ENCODE assay signal across 10 cellular contexts in the genomic region with DNA sequence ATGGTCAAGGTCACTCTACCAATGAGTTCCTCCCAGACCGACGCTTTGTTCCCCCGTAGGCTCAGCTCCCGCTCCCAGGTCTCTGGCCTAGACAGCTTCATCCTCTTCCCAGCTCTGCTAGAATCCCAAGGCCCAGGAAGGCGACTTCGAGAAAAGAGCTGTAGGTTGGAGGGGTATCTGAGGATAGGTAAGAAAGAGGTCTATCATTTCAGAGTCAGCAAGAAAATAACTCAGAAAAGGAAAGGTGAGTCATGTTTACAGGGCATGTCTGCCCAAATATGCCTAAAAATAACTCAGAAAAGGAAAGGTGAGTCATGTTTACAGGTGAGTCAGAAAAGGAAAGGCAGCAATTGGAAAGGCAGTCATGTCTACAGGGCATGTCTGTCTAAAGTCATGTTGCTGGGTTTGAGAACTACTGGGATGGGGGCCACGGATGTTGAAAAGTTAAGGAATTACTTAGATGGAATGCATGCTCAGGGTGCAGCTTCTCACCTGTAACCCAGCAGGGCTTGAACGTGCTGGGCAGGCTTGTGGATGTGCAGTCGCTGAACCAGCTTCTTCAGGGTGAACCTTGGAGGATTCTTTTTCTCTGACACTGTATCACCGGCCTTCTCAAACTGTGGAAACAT. TPM values are rescaled to one million over a fixed set of nuclear protein-coding genes. Genes with fewer than 3 reads are reported as not detected.
DNase-seq lines count a peak whose midpoint lies in the region; ATAC-seq and TF ChIP-seq lines count a peak whose summit lies in the region.
"Had no signal": no experiment of that assay in that cellular context is flagged by ENCODE, and none has a peak within 500 bp of the region (broad histone marks: within the 10 kb centered on the region; RNA-seq: fewer than 3 reads in every experiment).

No MANE protein-coding gene starts in this region.

- no peak overlapping the region for H3K4me2 ChIP-seq in neuronal stem cell (ENCODE audit: insufficient read depth, low read length, poor library complexity, severe bottlenecking)

- peak; percentile 95 for ATAC-seq in activated CD4-positive, alpha-beta T cell treated with anti-CD3 and anti-CD28 coated beads for 36 hours
- ATAC-seq in T-helper 17 cell: no peak
- peak; percentile 94 for ATAC-seq in stimulated activated effector memory CD8-positive, alpha-beta T cell treated with anti-CD3 and anti-CD28 coated beads, Interleukin-12 subunit alpha, Interleukin-12 subunit beta, amount 100 ng/mL, for 72 hours

- H3K27me3 Mint-ChIP-seq in activated CD4-positive, alpha-beta T cell treated with anti-CD3 and anti-CD28 coated beads for 36 hours: no peaks in the 10 kb centered on the region
- H3K27me3 Mint-ChIP-seq in T-helper 17 cell: no peaks in the 10 kb centered on the region

- H3K18ac ChIP-seq in neuronal stem cell (ENCODE audit: low read length): no peak overlapping the region

- no peak overlapping the region for H3K23ac ChIP-seq in neuronal stem cell (ENCODE audit: low read depth, low read length, poor library complexity)

- H3K4ac ChIP-seq in neuronal stem cell (ENCODE audit: low read length): no peak overlapping the region

- H2AK5ac ChIP-seq in neuronal stem cell (ENCODE audit: low read depth, low read length): no peak overlapping the region

- H3K4me3 ChIP-seq in epithelial cell of esophagus (ENCODE audit: low read length) (no peak overlapping the region), neuronal stem cell (ENCODE audit: low read length in 2 of 2) (no peak overlapping the region)
- H3K4me3 ChIP-seq: thoracic aorta had no signal

- H4K91ac ChIP-seq in neuronal stem cell (ENCODE audit: low read depth, low read length, poor library complexity): no peak overlapping the region

- peaks cover 13 to 74% of the 10 kb centered on the region in 2 donors for H3K36me3 ChIP-seq in neuronal stem cell (replicated peaks in 1 of 2; ENCODE audit: control insufficient read depth in 2 of 2, insufficient read depth in 2 of 2, low read length in 2 of 2)

- DNase-seq in activated CD4-positive, alpha-beta T cell treated with anti-CD3 and anti-CD28 coated beads for 36 hours: peak; percentile 37
- no peak for DNase-seq in activated CD4-positive, alpha-beta T cell treated with anti-CD3 and anti-CD28 coated beads for 1 hour
- DNase-seq in T-helper 17 cell: no peak
- DNase-seq in epithelial cell of esophagus (ENCODE audit: low read depth): peak; percentile 95
- DNase-seq in stimulated activated effector memory CD8-positive, alpha-beta T cell treated with anti-CD3 and anti-CD28 coated beads, Interleukin-12 subunit alpha, Interleukin-12 subunit beta, amount 100 ng/mL, for 72 hours (ENCODE audit: low spot score in 2 of 2): peak in 1 of 2 donors; percentile 54
- DNase-seq in neuronal stem cell (ENCODE audit: low spot score): no peak
- DNase-seq in NCI-H2081 treated with DMSO at 0.1 percent for 48 hours (lab: John Stamatoyannopoulos, UW): no peak
- DNase-seq in NCI-H524 (lab: John Stamatoyannopoulos, UW): no peak
- DNase-seq: GOT3 had no signal

- no peaks in the 10 kb centered on the region for H3K4me1 ChIP-seq in neuronal stem cell (ENCODE audit: control insufficient read depth in 2 of 2, insufficient read depth in 1 of 2, low read depth in 1 of 2, low read length in 2 of 2)

- H2BK15ac ChIP-seq in neuronal stem cell (ENCODE audit: low read length): no peak overlapping the region

- peaks cover 34% of the 10 kb centered on the region for H3K4me1 Mint-ChIP-seq in activated CD4-positive, alpha-beta T cell treated with anti-CD3 and anti-CD28 coated beads for 36 hours
- peaks cover 26% of the 10 kb centered on the region for H3K4me1 Mint-ChIP-seq in T-helper 17 cell
- peaks cover 32% of the 10 kb centered on the region for H3K4me1 Mint-ChIP-seq in stimulated activated effector memory CD8-positive, alpha-beta T cell treated with anti-CD3 and anti-CD28 coated beads, Interleukin-12 subunit alpha, Interleukin-12 subunit beta, amount 100 ng/mL, for 72 hours

- H3K9me3 ChIP-seq in T-helper 17 cell (ENCODE audit: control insufficient read depth, low read length, poor library complexity, severe bottlenecking) (no peaks in the 10 kb centered on the region), neuronal stem cell (replicated peaks in 1 of 2; ENCODE audit: control insufficient read depth in 2 of 2, insufficient read depth in 1 of 2, low read depth in 1 of 2, low read length in 2 of 2) (no peaks in the 10 kb centered on the region)
- H3K9me3 ChIP-seq: thoracic aorta had no signal

- TF ChIP-seq CTCF in epithelial cell of esophagus (IDR thresholded peaks at IDR 0.05; ENCODE audit: insufficient read depth, low read depth, low read length, missing control alignments): no peak

- POLR2A ChIA-PET in activated CD4-positive, alpha-beta T cell treated with anti-CD3 and anti-CD28 coated beads for 36 hours (lab: Charles Lee): interaction anchor here (0.6 to 1.0 kb wide), 3 partner anchors 54 to 209 kb away, joined by 3 to 9 read pairs (median 4); a partner anchor contains a TSS

- no peak overlapping the region for H2AFZ ChIP-seq in neuronal stem cell (ENCODE audit: low read length)

- peaks cover 56% of the 10 kb centered on the region for H3K36me3 Mint-ChIP-seq in activated CD4-positive, alpha-beta T cell treated with anti-CD3 and anti-CD28 coated beads for 36 hours (ENCODE audit: low read depth)
- H3K36me3 Mint-ChIP-seq in T-helper 17 cell (ENCODE audit: low read depth): peaks cover 17% of the 10 kb centered on the region
- H3K36me3 Mint-ChIP-seq in stimulated activated effector memory CD8-positive, alpha-beta T cell treated with anti-CD3 and anti-CD28 coated beads, Interleukin-12 subunit alpha, Interleukin-12 subunit beta, amount 100 ng/mL, for 72 hours: peaks cover 100% of the 10 kb centered on the region

- WGBS in neuronal stem cell (ENCODE audit: extremely low coverage in 2 of 2, insufficient read length in 2 of 2, insufficient replicate concordance in 1 of 2), 2 donors: no CpG with 5 or more reads among the region's 10 CpGs

- CTCF ChIA-PET in activated CD4-positive, alpha-beta T cell treated with anti-CD3 and anti-CD28 coated beads for 36 hours (lab: Charles Lee): interaction anchor here (0.7 to 2.8 kb wide), 7 partner anchors 9 to 195 kb away, joined by 3 to 25 read pairs (median 3); a partner anchor contains a TSS

- no peak overlapping the region for H2BK120ac ChIP-seq in neuronal stem cell (ENCODE audit: low read depth, low read length)

- intact Hi-C loops in activated CD4-positive, alpha-beta T cell treated with anti-CD3 and anti-CD28 coated beads for 36 hours (cut with DNase I, micrococcal nuclease): loop anchor here (1.0 to 5.0 kb wide), 10 partner anchors 12 to 210 kb away; a partner anchor contains a TSS

- H3K14ac ChIP-seq in neuronal stem cell (ENCODE audit: low read length): no peak overlapping the region

- no peak overlapping the region for H4K8ac ChIP-seq in neuronal stem cell (ENCODE audit: low read depth, low read length)

- H3K79me1 ChIP-seq in neuronal stem cell (ENCODE audit: low read depth, low read length): no peaks in the 10 kb centered on the region

- peak overlapping the region; percentile 88 for H3K27ac Mint-ChIP-seq in activated CD4-positive, alpha-beta T cell treated with anti-CD3 and anti-CD28 coated beads for 36 hours
- H3K27ac Mint-ChIP-seq in T-helper 17 cell: peak overlapping the region; percentile 65
- peak overlapping the region; percentile 93 for H3K27ac Mint-ChIP-seq in stimulated activated effector memory CD8-positive, alpha-beta T cell treated with anti-CD3 and anti-CD28 coated beads, Interleukin-12 subunit alpha, Interleukin-12 subunit beta, amount 100 ng/mL, for 72 hours

- no peaks in the 10 kb centered on the region for H3K27me3 ChIP-seq in neuronal stem cell (ENCODE audit: control insufficient read depth in 3 of 3, insufficient read depth in 3 of 3, low read depth in 1 of 3, low read length in 3 of 3)

- H3K9ac ChIP-seq in neuronal stem cell (ENCODE audit: low read depth, low read length, poor library complexity): no peak overlapping the region

- H3K4me3 Mint-ChIP-seq in activated CD4-positive, alpha-beta T cell treated with anti-CD3 and anti-CD28 coated beads for 36 hours: peak overlapping the region; percentile 29
- no peak overlapping the region for H3K4me3 Mint-ChIP-seq in T-helper 17 cell
- H3K4me3 Mint-ChIP-seq in stimulated activated effector memory CD8-positive, alpha-beta T cell treated with anti-CD3 and anti-CD28 coated beads, Interleukin-12 subunit alpha, Interleukin-12 subunit beta, amount 100 ng/mL, for 72 hours: peak overlapping the region; percentile 56

- H3K9me3 Mint-ChIP-seq in activated CD4-positive, alpha-beta T cell treated with anti-CD3 and anti-CD28 coated beads for 36 hours (ENCODE audit: low read depth): no peaks in the 10 kb centered on the region
- H3K9me3 Mint-ChIP-seq in stimulated activated effector memory CD8-positive, alpha-beta T cell treated with anti-CD3 and anti-CD28 coated beads, Interleukin-12 subunit alpha, Interleukin-12 subunit beta, amount 100 ng/mL, for 72 hours: no peaks in the 10 kb centered on the region

- no peak overlapping the region for H2BK12ac ChIP-seq in neuronal stem cell (ENCODE audit: low read length)

- H3K27ac ChIP-seq in neuronal stem cell (replicated peaks; ENCODE audit: low read length): no peak overlapping the region
- H3K27ac ChIP-seq: thoracic aorta had no signal

- H2BK5ac ChIP-seq in neuronal stem cell (ENCODE audit: low read length): no peak overlapping the region

RNA-seq across cellular contexts. Expression of a gene that starts 12.2 kb away (rescaled TPM):
- total RNA-seq in activated CD4-positive, alpha-beta T cell treated with anti-CD3 and anti-CD28 coated beads for 36 hours: 10 to 100 TPM; 29.2 to 40.1 TPM
- total RNA-seq in T-helper 17 cell: 10 to 100 TPM; 36.9 to 43.9 TPM
- polyA plus RNA-seq in neuronal stem cell (2013, experiment 1 of 2): 4.0 TPM
- 4.6 TPM for polyA plus RNA-seq in neuronal stem cell (2013, experiment 2 of 2)

RNA-seq across cellular contexts. Expression of a gene that starts 34.9 kb away (rescaled TPM):
- total RNA-seq in activated CD4-positive, alpha-beta T cell treated with anti-CD3 and anti-CD28 coated beads for 36 hours: under 1 TPM; 0.05 to 0.09 TPM
- total RNA-seq in T-helper 17 cell: under 1 TPM; 0.39 to 0.47 TPM
- polyA plus RNA-seq in neuronal stem cell (2013, experiment 1 of 2): 0.06 TPM
- 0.11 TPM for polyA plus RNA-seq in neuronal stem cell (2013, experiment 2 of 2)

RNA-seq across cellular contexts. Expression of a gene that starts 53.5 kb away (rescaled TPM):
- 10 to 100 TPM; 46.2 to 47.5 TPM for total RNA-seq in activated CD4-positive, alpha-beta T cell treated with anti-CD3 and anti-CD28 coated beads for 36 hours
- total RNA-seq in T-helper 17 cell: 10 to 100 TPM; 48.9 to 55.3 TPM
- 18.2 TPM for polyA plus RNA-seq in neuronal stem cell (2013, experiment 1 of 2)
- 18.7 TPM for polyA plus RNA-seq in neuronal stem cell (2013, experiment 2 of 2)

RNA-seq across cellular contexts. Expression of a gene that starts 53.9 kb away (rescaled TPM):
- total RNA-seq in activated CD4-positive, alpha-beta T cell treated with anti-CD3 and anti-CD28 coated beads for 36 hours: 100 to 1,000 TPM; 216 to 257 TPM
- total RNA-seq in T-helper 17 cell: 100 to 1,000 TPM in 1 of 2 donors, 10 to 100 TPM in 1; 89.6 to 113 TPM
- polyA plus RNA-seq in neuronal stem cell (2013, experiment 1 of 2): 373 TPM
- polyA plus RNA-seq in neuronal stem cell (2013, experiment 2 of 2): 368 TPM

RNA-seq across cellular contexts. Expression of a gene that starts 57.6 kb away (rescaled TPM):
- total RNA-seq in activated CD4-positive, alpha-beta T cell treated with anti-CD3 and anti-CD28 coated beads for 36 hours: 10 to 100 TPM; 39.4 to 41.8 TPM
- 10 to 100 TPM; 18.1 to 22.3 TPM for total RNA-seq in T-helper 17 cell
- polyA plus RNA-seq in neuronal stem cell (2013, experiment 1 of 2): 38.8 TPM
- 38.2 TPM for polyA plus RNA-seq in neuronal stem cell (2013, experiment 2 of 2)

Comparison
In these comparisons a context has a peak if more than half of its experiments do, and no peak if none do; other contexts are left out.
1. DNase-seq: peak in activated CD4-positive, alpha-beta T cell treated with anti-CD3 and anti-CD28 coated beads for 36 hours (single experiment) and epithelial cell of esophagus (single experiment); none in activated CD4-positive, alpha-beta T cell treated with anti-CD3 and anti-CD28 coated beads for 1 hour (single experiment), T-helper 17 cell (0 of 3), neuronal stem cell (single experiment), NCI-H2081 treated with DMSO at 0.1 percent for 48 hours (single experiment) and NCI-H524 (0 of 2).
2. Peak in every context shown above with its lines, with median percentiles within 50 percentile points of each other: H3K27ac Mint-ChIP-seq.